Comparison of ENCODE assay signal across 26 cellular contexts in the genomic region with DNA sequence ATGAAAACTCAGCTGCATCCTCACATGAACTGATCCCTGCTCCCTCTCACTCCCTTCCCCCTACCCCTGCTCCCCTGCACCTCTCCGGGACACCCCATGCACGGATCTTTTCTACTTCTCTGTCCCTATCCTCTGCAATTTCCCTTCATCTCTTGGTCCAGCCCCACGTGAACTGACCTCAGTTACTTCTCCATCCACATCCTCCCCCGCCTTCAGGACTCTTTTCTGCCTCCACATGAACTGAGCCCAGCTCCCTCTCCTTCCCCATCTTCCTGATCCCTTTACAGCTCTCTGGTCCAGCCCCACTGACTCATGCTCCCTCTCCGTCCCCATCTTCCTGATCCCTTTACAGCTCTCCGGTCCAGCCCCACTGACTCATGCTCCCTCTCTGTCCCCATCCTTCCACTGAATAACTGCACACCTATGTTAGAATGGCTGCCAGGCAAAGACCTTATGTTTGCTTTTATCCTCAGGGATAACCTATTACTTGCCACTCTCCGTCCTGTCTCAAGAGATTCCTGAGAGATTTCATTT. TPM values are rescaled to one million over a fixed set of nuclear protein-coding genes. Genes with fewer than 3 reads are reported as not detected.
"Had no signal": no experiment of that assay in that cellular context is flagged by ENCODE, and none has a peak within 500 bp of the region (broad histone marks: within the 10 kb centered on the region; RNA-seq: fewer than 3 reads in every experiment).

No MANE protein-coding gene starts in this region.

- H3K36me3 ChIP-seq: thyroid gland had no signal

- ATAC-seq: effector memory CD8-positive, alpha-beta T cell; heart right ventricle; left ventricle myocardium superior; right cardiac atrium had no signal

- H3K27me3 Mint-ChIP-seq: activated naive CD8-positive, alpha-beta T cell treated with anti-CD3 and anti-CD28 coated beads for 36 hours had no signal

- DNase-seq: activated CD4-positive, alpha-beta T cell treated with anti-CD3 and anti-CD28 coated beads, Interleukin-2, amount 50 U/mL, for 48 hours; activated naive CD8-positive, alpha-beta T cell treated with anti-CD3 and anti-CD28 coated beads for 36 hours; amniotic stem cell; dermis blood vessel endothelial cell; effector memory CD8-positive, alpha-beta T cell; heart right ventricle; immature natural killer cell; kidney glomerular epithelial cell; left ventricle myocardium superior; right cardiac atrium; stimulated activated CD4-positive, alpha-beta T cell treated with anti-CD3 and anti-CD28 coated beads, Interleukin-2, amount 100 ng/mL, for 24 hours; stimulated activated naive CD4-positive, alpha-beta T cell treated with Interleukin-2 at 50 U/mL for 16 hours; T-helper 1 cell; T1000; thyroid gland had no signal

- H3K9me3 Mint-ChIP-seq: activated naive CD8-positive, alpha-beta T cell treated with anti-CD3 and anti-CD28 coated beads for 36 hours; effector memory CD8-positive, alpha-beta T cell; immature natural killer cell; memory B cell; neural crest cell had no signal

- H3K27me3 ChIP-seq: thyroid gland had no signal

- H3K27ac ChIP-seq: heart right ventricle, thyroid gland, VCaP had no signal

- H3K27ac Mint-ChIP-seq: activated naive CD8-positive, alpha-beta T cell treated with anti-CD3 and anti-CD28 coated beads for 36 hours; effector memory CD8-positive, alpha-beta T cell; immature natural killer cell; memory B cell; progenitor cell of endocrine pancreas had no signal

- H3K4me1 Mint-ChIP-seq: activated naive CD8-positive, alpha-beta T cell treated with anti-CD3 and anti-CD28 coated beads for 36 hours; memory B cell had no signal

- H3K36me3 Mint-ChIP-seq: activated naive CD8-positive, alpha-beta T cell treated with anti-CD3 and anti-CD28 coated beads for 36 hours; immature natural killer cell; memory B cell had no signal

- H3K4me3 ChIP-seq: heart right ventricle, thyroid gland had no signal

- H3K9me3 ChIP-seq: heart right ventricle, thyroid gland had no signal

- H3K4me3 Mint-ChIP-seq: activated naive CD8-positive, alpha-beta T cell treated with anti-CD3 and anti-CD28 coated beads for 36 hours; effector memory CD8-positive, alpha-beta T cell; immature natural killer cell; memory B cell; neural crest cell had no signal

RNA-seq across cellular contexts. Expression of a gene that starts 55.4 kb away (rescaled TPM):
- total RNA-seq: activated naive CD8-positive, alpha-beta T cell treated with anti-CD3 and anti-CD28 coated beads for 36 hours; cardiac septum; dermis blood vessel endothelial cell; epithelial cell of proximal tubule; heart right ventricle; left ventricle myocardium superior; mononuclear cell; neural crest cell; omental fat pad; progenitor cell of endocrine pancreas; right cardiac atrium; skeletal muscle tissue; subcutaneous adipose tissue; thyroid gland; urinary bladder had no signal
- polyA plus RNA-seq: heart right ventricle, immature natural killer cell, right cardiac atrium, urinary bladder had no signal
